1 cellular context compared by ENCODE assay signal in the genomic region with DNA sequence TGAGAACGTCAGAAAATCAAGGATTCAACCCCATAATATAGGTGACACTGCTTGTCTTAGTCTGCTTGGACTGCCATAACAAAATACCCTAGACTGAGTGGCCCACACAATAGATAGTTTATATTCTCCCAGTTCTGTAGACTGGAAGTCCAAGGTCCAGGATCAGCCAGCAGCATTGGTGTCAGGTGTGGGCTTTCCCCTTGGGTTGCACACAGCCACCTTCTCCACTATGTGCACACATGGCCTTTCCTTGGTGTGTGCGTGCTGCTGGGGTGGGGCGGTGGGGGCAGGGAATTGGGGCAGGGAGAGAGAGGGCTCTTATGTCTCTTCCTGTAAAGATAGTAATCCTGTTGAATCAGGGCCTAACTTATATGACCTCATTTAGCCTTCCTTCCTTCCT.
A peak's percentile ranks its signal among the peaks of the same experiment; 100 is the strongest.
TF ChIP-seq lines count a peak whose summit lies in the region.

No MANE protein-coding gene starts in this region.

TF ChIP-seq in HepG2, 621 proteins besides CTCF, POLR2A, EP300 and RAD21 (continued from another document):
- TF ChIP-seq, protein P1, sequence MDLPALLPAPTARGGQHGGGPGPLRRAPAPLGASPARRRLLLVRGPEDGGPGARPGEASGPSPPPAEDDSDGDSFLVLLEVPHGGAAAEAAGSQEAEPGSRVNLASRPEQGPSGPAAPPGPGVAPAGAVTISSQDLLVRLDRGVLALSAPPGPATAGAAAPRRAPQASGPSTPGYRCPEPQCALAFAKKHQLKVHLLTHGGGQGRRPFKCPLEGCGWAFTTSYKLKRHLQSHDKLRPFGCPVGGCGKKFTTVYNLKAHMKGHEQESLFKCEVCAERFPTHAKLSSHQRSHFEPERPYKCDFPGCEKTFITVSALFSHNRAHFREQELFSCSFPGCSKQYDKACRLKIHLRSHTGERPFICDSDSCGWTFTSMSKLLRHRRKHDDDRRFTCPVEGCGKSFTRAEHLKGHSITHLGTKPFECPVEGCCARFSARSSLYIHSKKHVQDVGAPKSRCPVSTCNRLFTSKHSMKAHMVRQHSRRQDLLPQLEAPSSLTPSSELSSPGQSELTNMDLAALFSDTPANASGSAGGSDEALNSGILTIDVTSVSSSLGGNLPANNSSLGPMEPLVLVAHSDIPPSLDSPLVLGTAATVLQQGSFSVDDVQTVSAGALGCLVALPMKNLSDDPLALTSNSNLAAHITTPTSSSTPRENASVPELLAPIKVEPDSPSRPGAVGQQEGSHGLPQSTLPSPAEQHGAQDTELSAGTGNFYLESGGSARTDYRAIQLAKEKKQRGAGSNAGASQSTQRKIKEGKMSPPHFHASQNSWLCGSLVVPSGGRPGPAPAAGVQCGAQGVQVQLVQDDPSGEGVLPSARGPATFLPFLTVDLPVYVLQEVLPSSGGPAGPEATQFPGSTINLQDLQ (CRISPR knock-in tag; IDR thresholded peaks at IDR 0.05): no peak
- peak; percentile 59; the same call in 1 of the 2 replicates for TF ChIP-seq ZNF331 (CRISPR knock-in tag; IDR thresholded peaks at IDR 0.05)
- TF ChIP-seq CAMTA2 (CRISPR knock-in tag; IDR thresholded peaks at IDR 0.05; ENCODE audit: borderline replicate concordance): no peak
- TF ChIP-seq ZNF292 (CRISPR knock-in tag; IDR thresholded peaks at IDR 0.05; ENCODE audit: borderline replicate concordance, low read depth): peak; percentile 49; the same call in 1 of the 2 replicates
- peak; percentile 38; the same call in 1 of the 2 replicates for TF ChIP-seq HOXA3 (CRISPR knock-in tag; IDR thresholded peaks at IDR 0.05)
- TF ChIP-seq FOXA3 (CRISPR knock-in tag; IDR thresholded peaks at IDR 0.05): peak; percentile 27; the same call in 1 of the 2 replicates
- no peak for TF ChIP-seq ZNF44 (CRISPR knock-in tag; IDR thresholded peaks at IDR 0.05)
- TF ChIP-seq SPEN (CRISPR knock-in tag; IDR thresholded peaks at IDR 0.05; ENCODE audit: low read depth): 0 out of 2 replicates have a peak, but pooled peaks have one; percentile 26
- TF ChIP-seq, protein P2, sequence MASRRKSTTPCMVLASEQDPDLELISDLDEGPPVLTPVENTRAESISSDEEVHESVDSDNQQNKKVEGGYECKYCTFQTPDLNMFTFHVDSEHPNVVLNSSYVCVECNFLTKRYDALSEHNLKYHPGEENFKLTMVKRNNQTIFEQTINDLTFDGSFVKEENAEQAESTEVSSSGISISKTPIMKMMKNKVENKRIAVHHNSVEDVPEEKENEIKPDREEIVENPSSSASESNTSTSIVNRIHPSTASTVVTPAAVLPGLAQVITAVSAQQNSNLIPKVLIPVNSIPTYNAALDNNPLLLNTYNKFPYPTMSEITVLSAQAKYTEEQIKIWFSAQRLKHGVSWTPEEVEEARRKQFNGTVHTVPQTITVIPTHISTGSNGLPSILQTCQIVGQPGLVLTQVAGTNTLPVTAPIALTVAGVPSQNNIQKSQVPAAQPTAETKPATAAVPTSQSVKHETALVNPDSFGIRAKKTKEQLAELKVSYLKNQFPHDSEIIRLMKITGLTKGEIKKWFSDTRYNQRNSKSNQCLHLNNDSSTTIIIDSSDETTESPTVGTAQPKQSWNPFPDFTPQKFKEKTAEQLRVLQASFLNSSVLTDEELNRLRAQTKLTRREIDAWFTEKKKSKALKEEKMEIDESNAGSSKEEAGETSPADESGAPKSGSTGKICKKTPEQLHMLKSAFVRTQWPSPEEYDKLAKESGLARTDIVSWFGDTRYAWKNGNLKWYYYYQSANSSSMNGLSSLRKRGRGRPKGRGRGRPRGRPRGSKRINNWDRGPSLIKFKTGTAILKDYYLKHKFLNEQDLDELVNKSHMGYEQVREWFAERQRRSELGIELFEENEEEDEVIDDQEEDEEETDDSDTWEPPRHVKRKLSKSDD (CRISPR knock-in tag; IDR thresholded peaks at IDR 0.05; ENCODE audit: low read depth): peak; percentile 45; the same call in 1 of the 2 replicates
- peak; percentile 60 for TF ChIP-seq SALL1 (CRISPR knock-in tag; IDR thresholded peaks at IDR 0.05)
- TF ChIP-seq SOX13 (IDR thresholded peaks at IDR 0.05): 0 out of 2 replicates have a peak, but pooled peaks have one; percentile 14
- TF ChIP-seq SOX13 (CRISPR knock-in tag; conservative IDR thresholded peaks at IDR 0.05 in 1 of 2, IDR thresholded peaks at IDR 0.05 in 1 of 2): peak in 1 of 2 experiments; percentile 70; a peak in 2 of 4 replicates
- TF ChIP-seq, protein P3, sequence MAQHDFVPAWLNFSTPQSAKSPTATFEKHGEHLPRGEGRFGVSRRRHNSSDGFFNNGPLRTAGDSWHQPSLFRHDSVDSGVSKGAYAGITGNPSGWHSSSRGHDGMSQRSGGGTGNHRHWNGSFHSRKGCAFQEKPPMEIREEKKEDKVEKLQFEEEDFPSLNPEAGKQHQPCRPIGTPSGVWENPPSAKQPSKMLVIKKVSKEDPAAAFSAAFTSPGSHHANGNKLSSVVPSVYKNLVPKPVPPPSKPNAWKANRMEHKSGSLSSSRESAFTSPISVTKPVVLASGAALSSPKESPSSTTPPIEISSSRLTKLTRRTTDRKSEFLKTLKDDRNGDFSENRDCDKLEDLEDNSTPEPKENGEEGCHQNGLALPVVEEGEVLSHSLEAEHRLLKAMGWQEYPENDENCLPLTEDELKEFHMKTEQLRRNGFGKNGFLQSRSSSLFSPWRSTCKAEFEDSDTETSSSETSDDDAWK (CRISPR knock-in tag; IDR thresholded peaks at IDR 0.05): no peak
- peak; percentile 72 for TF ChIP-seq HNF4G (IDR thresholded peaks at IDR 0.05; ENCODE audit: borderline replicate concordance, low read depth, low read length)
- no peak; the same call in 1 of the 2 replicates for TF ChIP-seq HNF4G (CRISPR knock-in tag; IDR thresholded peaks at IDR 0.05; ENCODE audit: borderline replicate concordance, low read depth)
